2 cellular contexts compared by ENCODE assay signal in the genomic region with DNA sequence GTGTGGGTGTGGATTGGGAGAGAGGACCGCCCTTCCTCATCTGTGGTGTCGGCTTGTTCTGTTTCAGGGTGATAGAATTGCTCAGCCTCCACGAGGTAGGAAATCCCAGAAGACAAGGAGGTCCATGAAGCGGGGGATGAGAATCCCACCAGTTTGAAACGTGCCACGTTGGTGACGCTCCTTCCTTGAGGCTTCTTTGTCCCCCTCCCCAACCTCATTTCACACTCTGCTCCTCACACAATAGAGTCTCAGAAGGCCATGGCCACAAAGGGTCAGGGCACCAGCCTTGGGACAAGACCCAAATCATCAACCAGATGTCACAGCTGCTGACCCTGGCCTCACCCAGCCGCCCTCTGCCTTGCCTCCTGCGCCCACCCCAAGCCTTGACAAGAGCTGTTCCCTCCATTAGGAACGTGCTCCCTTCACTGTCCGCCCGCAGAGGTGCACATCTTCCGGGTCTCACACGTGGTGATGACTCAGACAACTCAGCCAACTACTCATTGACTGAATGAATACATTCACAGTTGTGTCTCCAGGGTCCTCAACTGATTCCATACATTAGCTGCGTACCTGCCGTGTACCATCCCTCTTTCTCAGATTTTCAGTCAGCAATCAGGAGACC.
TF ChIP-seq lines count a peak whose summit lies in the region.

No MANE protein-coding gene starts in this region.

TF ChIP-seq in A549, 52 proteins besides CTCF, POLR2A, EP300 and RAD21:
- TF ChIP-seq CHD2 (IDR thresholded peaks at IDR 0.05; ENCODE audit: low read length, partially characterized antibody) (no peak), BCL3 (IDR thresholded peaks at IDR 0.05) (no peak), MYC (IDR thresholded peaks at IDR 0.05; ENCODE audit: borderline replicate concordance, low read length) (no peak), SREBF2 (IDR thresholded peaks at IDR 0.05) (no peak), FOXS1 (CRISPR knock-in tag; IDR thresholded peaks at IDR 0.05) (no peak), HOXB13 (CRISPR knock-in tag; IDR thresholded peaks at IDR 0.05; ENCODE audit: low read depth) (no peak; the same call in 1 of the 2 replicates), HOXB5 (CRISPR knock-in tag; IDR thresholded peaks at IDR 0.05) (no peak), HOXA7 (CRISPR knock-in tag; IDR thresholded peaks at IDR 0.05) (no peak), NPAS2 (CRISPR knock-in tag; IDR thresholded peaks at IDR 0.05; ENCODE audit: borderline replicate concordance) (no peak), BHLHE40 (IDR thresholded peaks at IDR 0.05; ENCODE audit: low read depth, low read length) (no peak), GATA3 (IDR thresholded peaks at IDR 0.05; ENCODE audit: borderline replicate concordance) (no peak), RCOR1 (IDR thresholded peaks at IDR 0.05; ENCODE audit: low read depth, low read length) (no peak), MAFK (IDR thresholded peaks at IDR 0.05; ENCODE audit: partially characterized antibody) (no peak)
- TF ChIP-seq, protein P1, sequence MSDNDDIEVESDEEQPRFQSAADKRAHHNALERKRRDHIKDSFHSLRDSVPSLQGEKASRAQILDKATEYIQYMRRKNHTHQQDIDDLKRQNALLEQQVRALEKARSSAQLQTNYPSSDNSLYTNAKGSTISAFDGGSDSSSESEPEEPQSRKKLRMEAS (IDR thresholded peaks at IDR 0.05) = no peak

TF ChIP-seq in IMR-90, 13 proteins besides CTCF, POLR2A, EP300 and RAD21:
- TF ChIP-seq SMC3 (IDR thresholded peaks at IDR 0.05; ENCODE audit: low read depth, low read length) = no peak
- TF ChIP-seq MXI1 (IDR thresholded peaks at IDR 0.05; ENCODE audit: borderline replicate concordance, low read depth, low read length) = no peak
- no peak for TF ChIP-seq BHLHE40 (IDR thresholded peaks at IDR 0.05; ENCODE audit: low read depth, low read length)
- TF ChIP-seq FOS (IDR thresholded peaks at IDR 0.05; ENCODE audit: low read depth, low read length) = no peak
- TF ChIP-seq RCOR1 (IDR thresholded peaks at IDR 0.05; ENCODE audit: insufficient replicate concordance, low read length) = no peak
- no peak for TF ChIP-seq CHD1 (IDR thresholded peaks at IDR 0.05; ENCODE audit: low read depth, low read length)
- TF ChIP-seq NFE2L2 (IDR thresholded peaks at IDR 0.05; ENCODE audit: low read depth, low read length) = no peak
- TF ChIP-seq MAFK (IDR thresholded peaks at IDR 0.05; ENCODE audit: low read depth, low read length) = no peak
- no peak for TF ChIP-seq USF2 (IDR thresholded peaks at IDR 0.05; ENCODE audit: low read depth, low read length)
